8 cellular contexts compared by ENCODE assay signal in genomic region chr5:8908055-8908683, GRCh38.
A peak's percentile ranks its signal among the peaks of the same experiment; 100 is the strongest.
DNase-seq lines count a peak whose midpoint lies in the region; ATAC-seq and TF ChIP-seq lines count a peak whose summit lies in the region.

No MANE protein-coding gene starts in this region.

- H3K27me3 ChIP-seq in Panc1 (ENCODE audit: control insufficient read depth, insufficient read depth, low read length) (no peaks in the 10 kb centered on the region), spleen (replicated peaks in 1 of 7) (no peaks in the 10 kb centered on the region)

- CTCF ChIA-PET in Panc1 (lab: Charles Lee): interaction anchor here (0.5 kb wide), 1 partner anchor 19 kb away, joined by 4 read pairs; no protein-coding TSS in a partner anchor

- H3K27ac ChIP-seq in Panc1 (ENCODE audit: low read length) (no peak overlapping the region), spleen (no peak overlapping the region)

- in situ Hi-C loops in Panc1 (cut with HindIII; ENCODE audit: low pct_unique_long_range_greater_than_20kb, low sequenced_read_pairs): no loop called here

- WGBS in spleen, 5 donors: 53 to 64% (median 57%) methylated on average over 7 of the region's 7 CpGs

- POLR2A ChIA-PET in Panc1 (lab: Charles Lee): no interaction called here

- peak; percentile 84 for TF ChIP-seq CTCF in Panc1 (IDR thresholded peaks at IDR 0.05)
- peak; percentile 91 for TF ChIP-seq CTCF in epithelial cell of proximal tubule (conservative IDR thresholded peaks at IDR 0.05; ENCODE audit: low read depth, low read length)
- TF ChIP-seq CTCF in spleen (IDR thresholded peaks at IDR 0.05 in 8 of 11, conservative IDR thresholded peaks at IDR 0.05 in 3 of 11): peak in 9 of 11 experiments; percentile 21 to 71 (median 52)

- H3K9me3 ChIP-seq in Panc1 (ENCODE audit: control insufficient read depth, insufficient read depth, low read depth, low read length) (no peaks in the 10 kb centered on the region), spleen (peaks cover 0 to 6% (median 0%) of the 10 kb centered on the region in 8 donors)

- peak in 2 of 3 donors; percentile 8 to 9 for DNase-seq in stimulated activated CD4-positive, alpha-beta T cell treated with anti-CD3 and anti-CD28 coated beads, Interleukin-12 subunit alpha, Interleukin-12 subunit beta, amount 100 ng/mL, for 48 hours (ENCODE audit: low read depth in 2 of 3, low spot score in 1 of 3)
- no peak for DNase-seq in stimulated activated CD4-positive, alpha-beta T cell treated with anti-CD3 and anti-CD28 coated beads, Interleukin-4, amount 100 ng/mL, for 24 hours
- DNase-seq in Panc1 (ENCODE audit: low read depth, low spot score) (peak; percentile 35), epithelial cell of proximal tubule (ENCODE audit: low read depth) (no peak), spleen (no peak), HPDE6-E6E7 (ENCODE audit: extremely low spot score) (no peak)

- peak; percentile 71 for ATAC-seq in HG02798 (IDR thresholded peaks at IDR 0.05; ENCODE audit: poor library complexity, unreplicated experiment)
- peak; percentile 45; the same call in 1 of the 2 replicates for ATAC-seq in Panc1
- no peak for ATAC-seq in HG03095 (IDR thresholded peaks at IDR 0.05; ENCODE audit: unreplicated experiment)

- H3K4me1 ChIP-seq in Panc1 (ENCODE audit: control insufficient read depth, insufficient read depth, low read length) (no peaks in the 10 kb centered on the region), spleen (no peaks in the 10 kb centered on the region)

- H3K4me3 ChIP-seq in Panc1 (ENCODE audit: low read depth in 2 of 2, low read length in 2 of 2) (no peak overlapping the region), epithelial cell of proximal tubule (ENCODE audit: low read depth, low read length) (no peak overlapping the region), spleen (no peak overlapping the region)

- intact Hi-C loops in Panc1 (cut with micrococcal nuclease; ENCODE audit: unreplicated experiment): no loop called here
- intact Hi-C loops in spleen (cut with DNase I; ENCODE audit: low total_unique reads): no loop called here

- BruUV-seq in Panc1 (replicated peaks; lab: Mats Ljungman, UMichigan): no TSS peak

- H3K36me3 ChIP-seq in Panc1 (ENCODE audit: control insufficient read depth, insufficient read depth, low read length): no peaks in the 10 kb centered on the region
- H3K36me3 ChIP-seq in spleen: no peaks in the 10 kb centered on the region

- no peak for TF ChIP-seq POLR2A in spleen (IDR thresholded peaks at IDR 0.05)

Comparison
In these comparisons a context has a peak if more than half of its experiments do, and no peak if none do; other contexts are left out.
1. DNase-seq: peak in stimulated activated CD4-positive, alpha-beta T cell treated with anti-CD3 and anti-CD28 coated beads, Interleukin-12 subunit alpha, Interleukin-12 subunit beta, amount 100 ng/mL, for 48 hours (2 of 3) and Panc1 (single experiment); none in stimulated activated CD4-positive, alpha-beta T cell treated with anti-CD3 and anti-CD28 coated beads, Interleukin-4, amount 100 ng/mL, for 24 hours (single experiment), epithelial cell of proximal tubule (single experiment), spleen (single experiment) and HPDE6-E6E7 (single experiment).
2. Peak in every context shown above with its lines, with median percentiles within 50 percentile points of each other: CTCF ChIP-seq.